20 cellular contexts compared by ENCODE assay signal in the genomic region with DNA sequence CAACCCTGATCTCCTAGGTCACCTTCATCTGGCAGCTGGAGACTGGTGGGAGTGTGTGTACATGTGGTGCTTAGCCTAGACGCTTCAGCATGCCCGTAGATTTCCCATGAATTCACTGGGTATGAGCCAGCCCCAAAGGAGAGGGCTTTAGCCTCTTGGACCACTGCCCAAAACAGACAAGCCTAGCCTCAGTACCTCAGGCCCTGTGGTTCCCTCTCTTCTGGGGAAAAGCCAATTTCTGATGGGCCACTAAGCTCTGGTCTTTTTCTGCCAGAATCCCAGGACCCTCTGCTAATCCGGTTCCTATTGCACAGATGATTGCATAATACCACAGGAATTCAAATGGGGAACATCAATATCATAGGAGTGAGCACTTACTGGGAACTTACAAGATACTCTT.
"Had no signal": no experiment of that assay in that cellular context is flagged by ENCODE, and none has a peak within 500 bp of the region (broad histone marks: within the 10 kb centered on the region; RNA-seq: fewer than 3 reads in every experiment).

No MANE protein-coding gene starts in this region.

- H3K27ac ChIP-seq: adrenal gland, ascending aorta, lower lobe of right lung, neural progenitor cell, thyroid gland, upper lobe of right lung had no signal

- H3K4me3 ChIP-seq: adrenal gland, ascending aorta, lower lobe of right lung, neural progenitor cell, thyroid gland, upper lobe of right lung had no signal

- H3K27me3 ChIP-seq: adrenal gland, ascending aorta, neural progenitor cell, thyroid gland had no signal

- H3K36me3 ChIP-seq: adrenal gland, ascending aorta, lower lobe of right lung, neural progenitor cell, thyroid gland, upper lobe of right lung had no signal

- DNase-seq: activated CD4-positive, alpha-beta memory T cell treated with anti-CD3 and anti-CD28 coated beads for 36 hours; activated CD4-positive, alpha-beta T cell treated with anti-CD3 and anti-CD28 coated beads for 48 hours; activated CD4-positive, CD25-positive, alpha-beta regulatory T cell; activated CD8-positive, alpha-beta memory T cell treated with anti-CD3 and anti-CD28 coated beads, Interleukin-2, amount 10 ng/mL, durations not matched to agents 7 days and 5 days; activated gamma-delta T cell treated with Interleukin-2 at 50 U/mL for 16 hours; adrenal gland; central memory CD4-positive, alpha-beta T cell; effector memory CD4-positive, alpha-beta T cell; foreskin melanocyte; lower lobe of right lung; naive thymus-derived CD8-positive, alpha-beta T cell; retina; stimulated activated CD4-positive, alpha-beta T cell treated with anti-CD3 and anti-CD28 coated beads, Interleukin-12 subunit alpha, Interleukin-12 subunit beta, amount 100 ng/mL, for 4 hours; T1000; thyroid gland; upper lobe of right lung had no signal

- ATAC-seq: activated CD8-positive, alpha-beta memory T cell treated with anti-CD3 and anti-CD28 coated beads, Interleukin-2, amount 10 ng/mL, durations not matched to agents 7 days and 5 days; esophagus mucosa; left lobe of liver; lower lobe of right lung; naive thymus-derived CD8-positive, alpha-beta T cell; upper lobe of right lung had no signal

- H3K9me3 ChIP-seq: adrenal gland, ascending aorta, lower lobe of right lung, thyroid gland, upper lobe of right lung had no signal
